ENCODE assay signal across 9 cellular contexts in the genomic region with DNA sequence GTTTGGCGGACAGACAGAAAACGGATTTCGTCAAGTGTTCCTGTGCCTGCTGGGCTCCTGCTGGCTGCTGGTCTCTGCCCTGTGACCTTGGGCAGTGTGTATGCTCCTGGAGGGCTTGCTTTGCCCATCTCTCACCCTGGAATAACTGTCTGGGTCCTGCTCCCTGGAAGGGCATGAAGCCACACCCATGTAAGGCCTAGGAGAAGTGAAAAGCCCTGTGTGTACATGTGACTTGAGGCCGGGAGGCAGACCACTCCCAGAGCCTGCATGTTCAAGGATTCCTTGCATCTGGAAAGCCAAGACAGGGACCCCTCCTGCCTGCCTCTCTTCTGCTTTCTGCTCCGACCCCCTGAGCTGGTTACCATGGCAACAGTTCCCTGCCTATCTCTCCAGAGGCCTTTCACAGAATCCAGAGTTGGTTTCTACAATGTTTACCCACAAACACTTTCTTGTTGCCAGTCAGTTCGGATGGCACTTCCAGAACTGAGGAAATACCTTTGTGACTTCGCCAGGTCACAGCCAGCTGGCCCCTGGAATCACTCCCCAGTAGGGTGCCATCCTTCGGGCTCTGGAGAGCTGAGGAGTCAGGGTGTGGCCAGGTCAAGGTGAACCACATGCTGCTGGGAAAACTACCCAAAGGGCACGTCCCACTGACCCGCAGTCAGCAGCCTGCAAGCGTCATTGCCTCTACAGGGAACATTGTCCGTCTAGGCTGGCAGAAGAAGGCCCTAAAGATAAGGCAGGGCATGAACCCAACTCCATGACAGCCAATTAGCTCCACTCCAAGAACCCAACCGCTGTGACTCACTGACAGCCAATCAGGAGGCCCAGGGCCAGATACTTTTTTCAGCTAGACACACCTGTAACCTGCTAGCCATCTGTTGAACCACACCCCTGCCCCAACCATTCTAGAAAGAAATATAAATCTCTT. TPM values are rescaled to one million over a fixed set of nuclear protein-coding genes. Genes with fewer than 3 reads are reported as not detected.
DNase-seq lines count a peak whose midpoint lies in the region; ATAC-seq, FAIRE-seq and TF ChIP-seq lines count a peak whose summit lies in the region.
"Had no signal": no experiment of that assay in that cellular context is flagged by ENCODE, and none has a peak within 500 bp of the region (broad histone marks: within the 10 kb centered on the region; RNA-seq: fewer than 3 reads in every experiment).

No MANE protein-coding gene starts in this region.

- H3K27me3 ChIP-seq in adrenal gland (no peaks in the 10 kb centered on the region), HepG2 (ENCODE audit: control insufficient read depth in 1 of 2, insufficient read depth in 2 of 2, low read length in 2 of 2) (peaks cover 3 to 5% of the 10 kb centered on the region in 2 experiments; a peak in 2 of 5 replicates)
- H3K27me3 ChIP-seq: dorsolateral prefrontal cortex had no signal

- POLR2A ChIA-PET in HepG2 (lab: Yijun Ruan, JAX), result interaction anchor here (2.0 to 4.0 kb wide), 2 partner anchors 22 to 97 kb away, joined by 11 to 22 read pairs; a partner anchor contains a TSS

- no peaks in the 10 kb centered on the region for H3K79me2 ChIP-seq in HepG2 (ENCODE audit: insufficient read depth, low read length)

- intact Hi-C loops in adrenal gland (cut with DNase I) (no loop called here), HepG2 (cut with micrococcal nuclease; ENCODE audit: unreplicated experiment) (no loop called here)

- peak overlapping the region; percentile 16; the same call in 1 of the 2 replicates for H3K4me2 ChIP-seq in HepG2 (ENCODE audit: low read depth, low read length)

- CTCF ChIA-PET in HepG2 (lab: Yijun Ruan, JAX; ENCODE audit: low intra/inter-chr PET ratio, low total read pairs), result no interaction called here

- 37 to 46% (median 42%) methylated on average over 8 to 13 of the region's 13 CpGs for WGBS in adrenal gland, 4 donors
- 1% methylated on average over 8 of the region's 13 CpGs for WGBS in HepG2 (ENCODE audit: low lambda C conversion rate)
- 78% methylated on average over 13 of the region's 13 CpGs for WGBS in urinary bladder

- peak; percentile 29 for ATAC-seq in HepG2

- no peaks in the 10 kb centered on the region for H4K20me1 ChIP-seq in HepG2 (ENCODE audit: insufficient read depth, low read length)

- no peak overlapping the region for H2AFZ ChIP-seq in HepG2 (ENCODE audit: low read length)

- in situ Hi-C loops in HepG2 (cut with HindIII; ENCODE audit: extremely low pct_ligation_motif_present, low pct_unique_long_range_greater_than_20kb), result no loop called here

- TF ChIP-seq EP300 in HepG2 (IDR thresholded peaks at IDR 0.05; ENCODE audit: low read depth in 2 of 2, low read length in 2 of 2), result no peak
- no peak for TF ChIP-seq EP300 in HepG2 (CRISPR knock-in tag; IDR thresholded peaks at IDR 0.05; ENCODE audit: borderline replicate concordance)

- no peaks in the 10 kb centered on the region for H3K36me3 ChIP-seq in adrenal gland (replicated peaks in 1 of 2)
- H3K36me3 ChIP-seq in HepG2 (replicated peaks in 1 of 2; ENCODE audit: control insufficient read depth in 1 of 2, insufficient read depth in 2 of 2, low read length in 2 of 2), result no peaks in the 10 kb centered on the region
- no peaks in the 10 kb centered on the region for H3K36me3 ChIP-seq in urinary bladder (ENCODE audit: insufficient read depth)

- TF ChIP-seq CTCF in adrenal gland (IDR thresholded peaks at IDR 0.05) (no peak), HepG2 (CRISPR knock-in tag; IDR thresholded peaks at IDR 0.05) (no peak)

- BruUV-seq in HepG2 (replicated peaks; lab: Mats Ljungman, UMichigan), result no TSS peak

- H3K4me3 ChIP-seq in adrenal gland, result no peak overlapping the region
- H3K4me3 ChIP-seq in HepG2 (replicated peaks in 1 of 3; ENCODE audit: insufficient read depth in 1 of 3, low read depth in 2 of 3, low read length in 3 of 3), result no peak overlapping the region
- H3K4me3 ChIP-seq in urinary bladder (ENCODE audit: low read depth, low read length), result no peak overlapping the region
- H3K4me3 ChIP-seq: dorsolateral prefrontal cortex had no signal

- no peak overlapping the region for H3K9ac ChIP-seq in HepG2 (ENCODE audit: insufficient read depth, low read depth, low read length)

- TF ChIP-seq RAD21 in HepG2 (CRISPR knock-in tag; IDR thresholded peaks at IDR 0.05), result no peak

- H3K27ac ChIP-seq in adrenal gland (peak overlapping the region; percentile 78 to 95 (median 92)), HepG2 (ENCODE audit: extremely low read length, insufficient read depth, low read length) (no peak overlapping the region), urinary bladder (ENCODE audit: low read depth) (peak overlapping the region; percentile 53)
- H3K27ac ChIP-seq: dorsolateral prefrontal cortex had no signal

- H3K9me3 ChIP-seq in adrenal gland (replicated peaks in 1 of 3) (no peaks in the 10 kb centered on the region), HepG2 (ENCODE audit: low read length) (no peaks in the 10 kb centered on the region)

- TF ChIP-seq POLR2A in adrenal gland (IDR thresholded peaks at IDR 0.05) (no peak), HepG2 (IDR thresholded peaks at IDR 0.05; ENCODE audit: insufficient read depth in 1 of 2, low read depth in 2 of 2, low read length in 2 of 2) (no peak)

- peaks cover 30 to 31% of the 10 kb centered on the region in 2 donors for H3K4me1 ChIP-seq in adrenal gland (replicated peaks in 1 of 2)
- H3K4me1 ChIP-seq in HepG2 (ENCODE audit: insufficient read depth, low read length), result peaks cover 62% of the 10 kb centered on the region
- no peaks in the 10 kb centered on the region for H3K4me1 ChIP-seq in urinary bladder (ENCODE audit: insufficient read depth)

- DNase-seq in SIG-M5 treated with dmso at 0.1 percent for 504 hours (lab: John Stamatoyannopoulos, UW; ENCODE audit: unreplicated experiment) (peak; percentile 52), SIG-M5 (lab: John Stamatoyannopoulos, UW) (no peak), adrenal gland (peak; percentile 83 to 95 (median 91)), HepG2 (ENCODE audit: low spot score) (no peak), cerebellar cortex (ENCODE audit: low spot score) (no peak)
- DNase-seq in activated T-cell treated with anti-CD3 and anti-CD28 coated beads, Interleukin-2, amount 50 U/mL, for 48 hours, result no peak
- DNase-seq in stimulated activated CD4-positive, alpha-beta T cell treated with anti-CD3 and anti-CD28 coated beads, Interleukin-2, amount 100 ng/mL, for 24 hours, result no peak
- DNase-seq: dorsolateral prefrontal cortex had no signal

- FAIRE-seq in HepG2 (lab: Jason Lieb, UNC), result no peak

RNA-seq across cellular contexts. Expression of a gene that starts 14.7 kb away (rescaled TPM):
- total RNA-seq in adrenal gland (under 1 TPM in 7 of 8 donors, not detected in 1; 0.14 to 0.49 (median 0.30) TPM), HepG2 (2016; rRNA removed; fragmentation: Illumina TruSeq; extraction: Trizol) (not detected in 2 replicates), urinary bladder (0.05 TPM)
- polyA plus RNA-seq in adrenal gland (under 1 TPM; 0.02 to 0.24 (median 0.13) TPM), HepG2 (2011; rRNA removed) (0.12 and 0.13 TPM in 2 replicates), urinary bladder (0.10 TPM)
- not detected in 2 replicates for total RNA-seq in HepG2 (2016; cell fraction: cytosol; rRNA removed; fragmentation: Illumina TruSeq; extraction: Trizol; ENCODE audit: low read depth)
- not detected in 2 replicates for total RNA-seq in HepG2 (2016; cell fraction: insoluble cytoplasmic fraction; rRNA removed; fragmentation: Illumina TruSeq; extraction: Trizol)
- total RNA-seq in HepG2 (2016; cell fraction: membrane; rRNA removed; fragmentation: Illumina TruSeq; extraction: Trizol), result not detected in 2 replicates
- not detected in 2 replicates for total RNA-seq in HepG2 (2016; cell fraction: nucleus; rRNA removed; fragmentation: Illumina TruSeq; extraction: Trizol)
- 0.08 and 0.09 TPM in 2 replicates for polyA plus RNA-seq in HepG2 (2011; cell fraction: cytosol; rRNA removed)
- polyA plus RNA-seq in HepG2 (2011; cell fraction: nucleus; rRNA removed), result 0.19 and 0.21 TPM in 2 replicates
- polyA plus RNA-seq in HepG2 (2012), result 0.03 and 0.05 TPM in 2 replicates
- not detected in 2 replicates for polyA plus RNA-seq in HepG2 (2016; cell fraction: cytosol; fragmentation: Illumina TruSeq; extraction: Trizol; ENCODE audit: low read depth)
- not detected in 2 replicates for polyA plus RNA-seq in HepG2 (2016; cell fraction: insoluble cytoplasmic fraction; fragmentation: Illumina TruSeq; extraction: Trizol; ENCODE audit: low read depth)
- polyA plus RNA-seq in HepG2 (2016; cell fraction: membrane; fragmentation: Illumina TruSeq; extraction: Trizol; ENCODE audit: low read depth), result not detected in 2 replicates
- not detected in 2 replicates for polyA plus RNA-seq in HepG2 (2016; cell fraction: nucleus; fragmentation: Illumina TruSeq; extraction: Trizol; ENCODE audit: insufficient read depth, low read depth)
- 0.20 and 0.21 TPM in 2 replicates for polyA minus RNA-seq in HepG2 (2011; rRNA and poly(A)+ RNA removed; ENCODE audit: low replicate concordance)
- not detected in 2 replicates for polyA minus RNA-seq in HepG2 (2011; cell fraction: cytosol; rRNA and poly(A)+ RNA removed)
- 0.12 TPM in 1 of 2 replicates, not detected in the other for polyA minus RNA-seq in HepG2 (2011; cell fraction: nucleus; rRNA and poly(A)+ RNA removed)

RNA-seq across cellular contexts. Expression of a gene that starts 36.5 kb away (rescaled TPM):
- total RNA-seq in adrenal gland (100 to 1,000 TPM in 1 of 8 donors, 10 to 100 TPM in 7; 34.3 to 115 (median 64.8) TPM), HepG2 (2016; rRNA removed; fragmentation: Illumina TruSeq; extraction: Trizol) (2.2 and 2.7 TPM in 2 replicates), urinary bladder (19.2 TPM)
- polyA plus RNA-seq in adrenal gland (10 to 100 TPM; 26.4 to 71.2 (median 28.6) TPM), HepG2 (2011; rRNA removed) (18.8 and 23.4 TPM in 2 replicates), urinary bladder (39.8 TPM)
- total RNA-seq in HepG2 (2016; cell fraction: cytosol; rRNA removed; fragmentation: Illumina TruSeq; extraction: Trizol; ENCODE audit: low read depth), result 1.4 and 1.7 TPM in 2 replicates
- 2.3 and 3.0 TPM in 2 replicates for total RNA-seq in HepG2 (2016; cell fraction: insoluble cytoplasmic fraction; rRNA removed; fragmentation: Illumina TruSeq; extraction: Trizol)
- 2.9 and 3.5 TPM in 2 replicates for total RNA-seq in HepG2 (2016; cell fraction: membrane; rRNA removed; fragmentation: Illumina TruSeq; extraction: Trizol)
- total RNA-seq in HepG2 (2016; cell fraction: nucleus; rRNA removed; fragmentation: Illumina TruSeq; extraction: Trizol), result 1.8 and 1.9 TPM in 2 replicates
- polyA plus RNA-seq in HepG2 (2011; cell fraction: cytosol; rRNA removed), result 16.2 and 20.4 TPM in 2 replicates
- 14.8 and 15.5 TPM in 2 replicates for polyA plus RNA-seq in HepG2 (2011; cell fraction: nucleus; rRNA removed)
- 3.9 and 8.1 TPM in 2 replicates for polyA plus RNA-seq in HepG2 (2012)
- 1.6 and 2.1 TPM in 2 replicates for polyA plus RNA-seq in HepG2 (2016; cell fraction: cytosol; fragmentation: Illumina TruSeq; extraction: Trizol; ENCODE audit: low read depth)
- 2.6 and 2.8 TPM in 2 replicates for polyA plus RNA-seq in HepG2 (2016; cell fraction: insoluble cytoplasmic fraction; fragmentation: Illumina TruSeq; extraction: Trizol; ENCODE audit: low read depth)
- 1.9 and 2.2 TPM in 2 replicates for polyA plus RNA-seq in HepG2 (2016; cell fraction: membrane; fragmentation: Illumina TruSeq; extraction: Trizol; ENCODE audit: low read depth)
- polyA plus RNA-seq in HepG2 (2016; cell fraction: nucleus; fragmentation: Illumina TruSeq; extraction: Trizol; ENCODE audit: insufficient read depth, low read depth), result 4.0 and 9.1 TPM in 2 replicates
- polyA minus RNA-seq in HepG2 (2011; rRNA and poly(A)+ RNA removed; ENCODE audit: low replicate concordance), result 7.2 and 18.3 TPM in 2 replicates
- 10.6 and 11.2 TPM in 2 replicates for polyA minus RNA-seq in HepG2 (2011; cell fraction: cytosol; rRNA and poly(A)+ RNA removed)
- 5.2 and 6.1 TPM in 2 replicates for polyA minus RNA-seq in HepG2 (2011; cell fraction: nucleus; rRNA and poly(A)+ RNA removed)

RNA-seq across cellular contexts. Expression of a gene that starts 52.3 kb away (rescaled TPM):
- total RNA-seq in adrenal gland, result 10 to 100 TPM in 5 of 8 donors, 1 to 10 TPM in 3; 2.5 to 35.8 (median 16.4) TPM
- 10 to 100 TPM; 13.4 to 45.4 (median 15.0) TPM for polyA plus RNA-seq in adrenal gland
- not detected in 2 replicates for total RNA-seq in HepG2 (2016; rRNA removed; fragmentation: Illumina TruSeq; extraction: Trizol)
- 0.18 TPM in 1 of 2 replicates, not detected in the other for total RNA-seq in HepG2 (2016; cell fraction: cytosol; rRNA removed; fragmentation: Illumina TruSeq; extraction: Trizol; ENCODE audit: low read depth)
- total RNA-seq in HepG2 (2016; cell fraction: insoluble cytoplasmic fraction; rRNA removed; fragmentation: Illumina TruSeq; extraction: Trizol), result not detected in 2 replicates
- not detected in 2 replicates for total RNA-seq in HepG2 (2016; cell fraction: membrane; rRNA removed; fragmentation: Illumina TruSeq; extraction: Trizol)
- total RNA-seq in HepG2 (2016; cell fraction: nucleus; rRNA removed; fragmentation: Illumina TruSeq; extraction: Trizol), result not detected in 2 replicates
- polyA plus RNA-seq in HepG2 (2011; rRNA removed), result 0.05 TPM in 1 of 2 replicates, not detected in the other
- 0.12 and 0.15 TPM in 2 replicates for polyA plus RNA-seq in HepG2 (2011; cell fraction: cytosol; rRNA removed)
- polyA plus RNA-seq in HepG2 (2011; cell fraction: nucleus; rRNA removed), result 0.05 TPM in 1 of 2 replicates, not detected in the other
- not detected in 2 replicates for polyA plus RNA-seq in HepG2 (2012)
- 0.06 and 0.08 TPM in 2 replicates for polyA plus RNA-seq in HepG2 (2016; cell fraction: cytosol; fragmentation: Illumina TruSeq; extraction: Trizol; ENCODE audit: low read depth)
- not detected in 2 replicates for polyA plus RNA-seq in HepG2 (2016; cell fraction: insoluble cytoplasmic fraction; fragmentation: Illumina TruSeq; extraction: Trizol; ENCODE audit: low read depth)
- not detected in 2 replicates for polyA plus RNA-seq in HepG2 (2016; cell fraction: membrane; fragmentation: Illumina TruSeq; extraction: Trizol; ENCODE audit: low read depth)
- not detected in 2 replicates for polyA plus RNA-seq in HepG2 (2016; cell fraction: nucleus; fragmentation: Illumina TruSeq; extraction: Trizol; ENCODE audit: insufficient read depth, low read depth)
- polyA minus RNA-seq in HepG2 (2011; rRNA and poly(A)+ RNA removed; ENCODE audit: low replicate concordance), result 0.12 and 1.5 TPM in 2 replicates
- not detected in 2 replicates for polyA minus RNA-seq in HepG2 (2011; cell fraction: cytosol; rRNA and poly(A)+ RNA removed)
- not detected in 2 replicates for polyA minus RNA-seq in HepG2 (2011; cell fraction: nucleus; rRNA and poly(A)+ RNA removed)
- total RNA-seq in urinary bladder, result 1.2 TPM
- 1.2 TPM for polyA plus RNA-seq in urinary bladder

Comparison
In these comparisons a context has a peak if more than half of its experiments do, and no peak if none do; other contexts are left out.
1. DNase-seq: peak in SIG-M5 treated with dmso at 0.1 percent for 504 hours (single experiment) and adrenal gland (7 of 7); none in SIG-M5 (single experiment), HepG2 (single experiment), activated T-cell treated with anti-CD3 and anti-CD28 coated beads, Interleukin-2, amount 50 U/mL, for 48 hours (0 of 2), stimulated activated CD4-positive, alpha-beta T cell treated with anti-CD3 and anti-CD28 coated beads, Interleukin-2, amount 100 ng/mL, for 24 hours (0 of 2) and cerebellar cortex (single experiment).